11 cellular contexts compared by ENCODE assay signal in genomic region chr16:8865145-8865882, GRCh38.
DNase-seq lines count a peak whose midpoint lies in the region; ATAC-seq and TF ChIP-seq lines count a peak whose summit lies in the region.
"Had no signal": no experiment of that assay in that cellular context is flagged by ENCODE, and none has a peak within 500 bp of the region (broad histone marks: within the 10 kb centered on the region; RNA-seq: fewer than 3 reads in every experiment).

No MANE protein-coding gene starts in this region.

- no peaks in the 10 kb centered on the region for H3K27me3 Mint-ChIP-seq in T-helper 1 cell treated with Interleukin-12 subunit alpha and Interleukin-12 subunit beta and Interleukin-4 antibody, amounts not matched to agents 30 μg/mL and 1 μg/mL, for 36 hours (ENCODE audit: low read depth)

- peaks cover 18% of the 10 kb centered on the region for H3K4me1 ChIP-seq in RWPE2 (ENCODE audit: insufficient read depth, poor library complexity, severe bottlenecking)

- peak overlapping the region; percentile 59 for H3K27ac Mint-ChIP-seq in T-helper 1 cell treated with Interleukin-12 subunit alpha and Interleukin-12 subunit beta and Interleukin-4 antibody, amounts not matched to agents 30 μg/mL and 1 μg/mL, for 36 hours
- peak overlapping the region; percentile 17 for H3K27ac Mint-ChIP-seq in stimulated activated effector memory CD8-positive, alpha-beta T cell treated with anti-CD3 and anti-CD28 coated beads, Interleukin-12 subunit alpha, Interleukin-12 subunit beta, amount 100 ng/mL, for 72 hours

- peak overlapping the region; percentile 74 for H3K4me3 Mint-ChIP-seq in T-helper 1 cell treated with Interleukin-12 subunit alpha and Interleukin-12 subunit beta and Interleukin-4 antibody, amounts not matched to agents 30 μg/mL and 1 μg/mL, for 36 hours
- peak overlapping the region; percentile 95 for H3K4me3 Mint-ChIP-seq in stimulated activated effector memory CD8-positive, alpha-beta T cell treated with anti-CD3 and anti-CD28 coated beads, Interleukin-12 subunit alpha, Interleukin-12 subunit beta, amount 100 ng/mL, for 72 hours

- H3K36me3 ChIP-seq in RWPE2 (ENCODE audit: low read depth), result peaks cover 31% of the 10 kb centered on the region

- H3K27ac ChIP-seq in RWPE2 (ENCODE audit: poor library complexity, severe bottlenecking), result peak overlapping the region; percentile 33

- no peak for DNase-seq in T-helper 1 cell
- DNase-seq in RWPE2 (ENCODE audit: low spot score), result no peak
- DNase-seq in stimulated activated effector memory CD8-positive, alpha-beta T cell treated with anti-CD3 and anti-CD28 coated beads, Interleukin-12 subunit alpha, Interleukin-12 subunit beta, amount 100 ng/mL, for 72 hours (ENCODE audit: low spot score in 2 of 2), result no peak
- DNase-seq in COLO668 (lab: John Stamatoyannopoulos, UW; ENCODE audit: unreplicated experiment), result no peak
- DNase-seq: activated T-cell treated with anti-CD3 and anti-CD28 coated beads for 4 hours, NCI-H226, SW 1271 had no signal

- H3K4me1 Mint-ChIP-seq in T-helper 1 cell treated with Interleukin-12 subunit alpha and Interleukin-12 subunit beta and Interleukin-4 antibody, amounts not matched to agents 30 μg/mL and 1 μg/mL, for 36 hours (ENCODE audit: low read depth), result peaks cover 27% of the 10 kb centered on the region
- peaks cover 51% of the 10 kb centered on the region for H3K4me1 Mint-ChIP-seq in stimulated activated effector memory CD8-positive, alpha-beta T cell treated with anti-CD3 and anti-CD28 coated beads, Interleukin-12 subunit alpha, Interleukin-12 subunit beta, amount 100 ng/mL, for 72 hours

- no peaks in the 10 kb centered on the region for H3K27me3 ChIP-seq in RWPE2 (ENCODE audit: insufficient read depth, poor library complexity, severe bottlenecking)

- H3K36me3 Mint-ChIP-seq in T-helper 1 cell treated with Interleukin-12 subunit alpha and Interleukin-12 subunit beta and Interleukin-4 antibody, amounts not matched to agents 30 μg/mL and 1 μg/mL, for 36 hours (ENCODE audit: low read depth), result peaks cover 4% of the 10 kb centered on the region
- H3K36me3 Mint-ChIP-seq in stimulated activated effector memory CD8-positive, alpha-beta T cell treated with anti-CD3 and anti-CD28 coated beads, Interleukin-12 subunit alpha, Interleukin-12 subunit beta, amount 100 ng/mL, for 72 hours, result peaks cover 68% of the 10 kb centered on the region

- H3K9me3 ChIP-seq in RWPE2 (ENCODE audit: severe bottlenecking) (no peaks in the 10 kb centered on the region), iPS-18c (ENCODE audit: control insufficient read depth, insufficient read depth, low read length) (no peaks in the 10 kb centered on the region)

- no peak for TF ChIP-seq CTCF in RWPE2 (IDR thresholded peaks at IDR 0.05; ENCODE audit: poor library complexity, severe bottlenecking)

- no peak overlapping the region for H3K4me3 ChIP-seq in RWPE2 (ENCODE audit: severe bottlenecking)
- peak overlapping the region; percentile 26; the same call in 1 of the 2 replicates for H3K4me3 ChIP-seq in iPS-18c (ENCODE audit: insufficient read depth, low read depth, low read length)

- H3K9me3 Mint-ChIP-seq in T-helper 1 cell treated with Interleukin-12 subunit alpha and Interleukin-12 subunit beta and Interleukin-4 antibody, amounts not matched to agents 30 μg/mL and 1 μg/mL, for 36 hours, result no peaks in the 10 kb centered on the region
- no peaks in the 10 kb centered on the region for H3K9me3 Mint-ChIP-seq in stimulated activated effector memory CD8-positive, alpha-beta T cell treated with anti-CD3 and anti-CD28 coated beads, Interleukin-12 subunit alpha, Interleukin-12 subunit beta, amount 100 ng/mL, for 72 hours

- ATAC-seq in RWPE2 (ENCODE audit: low read depth) (no peak), HG03442 (IDR thresholded peaks at IDR 0.05; ENCODE audit: unreplicated experiment) (no peak), HG02588 (IDR thresholded peaks at IDR 0.05; ENCODE audit: unreplicated experiment) (no peak)
- ATAC-seq in stimulated activated effector memory CD8-positive, alpha-beta T cell treated with anti-CD3 and anti-CD28 coated beads, Interleukin-12 subunit alpha, Interleukin-12 subunit beta, amount 100 ng/mL, for 72 hours, result no peak
